Comparison of ENCODE assay signal across 8 cellular contexts in genomic region chr1:61724721-61725694, GRCh38. TPM values are rescaled to one million over a fixed set of nuclear protein-coding genes. Genes with fewer than 3 reads are reported as not detected.
DNase-seq lines count a peak whose midpoint lies in the region; ATAC-seq and TF ChIP-seq lines count a peak whose summit lies in the region.

TM2D1 (minus strand) TSS chr1:61725141; CDS start chr1:61725120, 21 bp downstream.

- BruUV-seq in A673 (replicated peaks; lab: Mats Ljungman, UMichigan): TSS peak; percentile 90
- BruUV-seq in mammary epithelial cell (replicated peaks; lab: Mats Ljungman, UMichigan): TSS peak; percentile 84

- no peaks in the 10 kb centered on the region for H3K27me3 ChIP-seq in A673 (replicated peaks; ENCODE audit: insufficient read depth, low read depth, low read length, poor library complexity)
- H3K27me3 ChIP-seq in WERI-Rb-1 (ENCODE audit: insufficient read depth, low read depth, severe bottlenecking): no peaks in the 10 kb centered on the region
- no peaks in the 10 kb centered on the region for H3K27me3 ChIP-seq in mammary epithelial cell (ENCODE audit: insufficient read depth, low read length)
- H3K27me3 ChIP-seq in smooth muscle cell (ENCODE audit: low read depth): no peaks in the 10 kb centered on the region

- POLR2A ChIA-PET in A673 (lab: Charles Lee; ENCODE audit: low non-redundant PET): no interaction called here

- in situ Hi-C loops in mammary epithelial cell (cut with MboI; ENCODE audit: low sequenced_read_pairs in 2 of 2): no loop called here

- H3K27ac ChIP-seq in A673 (ENCODE audit: low read depth, low read length, poor library complexity, severe bottlenecking): peak within 1 kb of the TSS; percentile 81
- H3K27ac ChIP-seq in WERI-Rb-1: peak within 1 kb of the TSS; percentile 98
- peak within 1 kb of the TSS; percentile 96 for H3K27ac ChIP-seq in mammary epithelial cell (ENCODE audit: insufficient read depth, low read depth, low read length)
- H3K27ac ChIP-seq in smooth muscle cell (ENCODE audit: low read depth): peak within 1 kb of the TSS; percentile 86

- no peaks in the 10 kb centered on the region for H3K36me3 ChIP-seq in A673 (ENCODE audit: insufficient read depth, low read length, poor library complexity, severe bottlenecking)
- H3K36me3 ChIP-seq in WERI-Rb-1: peaks cover 9% of the 10 kb centered on the region
- H3K36me3 ChIP-seq in mammary epithelial cell (ENCODE audit: insufficient read depth, low read length): peaks cover 7% of the 10 kb centered on the region
- H3K36me3 ChIP-seq in smooth muscle cell (ENCODE audit: low read depth): no peaks in the 10 kb centered on the region

- WGBS in mammary epithelial cell (ENCODE audit: low coverage, missing lambda C conversion rate): 1% methylated on average over 34 of the region's 46 CpGs
- WGBS in smooth muscle cell (ENCODE audit: low lambda C conversion rate): under 1% methylated on average over 46 of the region's 46 CpGs

- peak within 1 kb of the TSS; percentile 99 for H3K9ac ChIP-seq in mammary epithelial cell (ENCODE audit: insufficient read depth, low read length)
- H3K9ac ChIP-seq in smooth muscle cell (ENCODE audit: low read depth): peak within 1 kb of the TSS; percentile 99

- peak within 1 kb of the TSS; percentile 69 for H3K4me3 ChIP-seq in A673 (ENCODE audit: low read depth, low read length, poor library complexity, severe bottlenecking)
- H3K4me3 ChIP-seq in WERI-Rb-1 (ENCODE audit: low read depth, low read length): peak within 1 kb of the TSS; percentile 100
- peak within 1 kb of the TSS; percentile 76 to 99 (median 97) for H3K4me3 ChIP-seq in mammary epithelial cell (replicated peaks in 1 of 3; ENCODE audit: insufficient read depth in 1 of 3, low read depth in 2 of 3, low read length in 3 of 3)
- peak within 1 kb of the TSS; percentile 97 for H3K4me3 ChIP-seq in smooth muscle cell

- no peaks in the 10 kb centered on the region for H3F3A ChIP-seq in smooth muscle cell (ENCODE audit: low read depth)

- TF ChIP-seq CTCF in A673 (conservative IDR thresholded peaks at IDR 0.05; ENCODE audit: low read depth, low read length) (no peak), WERI-Rb-1 (IDR thresholded peaks at IDR 0.05; ENCODE audit: low read depth, low read length) (no peak), mammary epithelial cell (conservative IDR thresholded peaks at IDR 0.05 in 1 of 2, IDR thresholded peaks at IDR 0.05 in 1 of 2; ENCODE audit: extremely low read depth in 1 of 2, insufficient read depth in 1 of 2, low read depth in 1 of 2, low read length in 2 of 2) (no peak), smooth muscle cell (IDR thresholded peaks at IDR 0.05; ENCODE audit: borderline replicate concordance, insufficient read depth, poor library complexity, severe bottlenecking) (no peak)

- intact Hi-C loops in A673 (cut with micrococcal nuclease; ENCODE audit: unreplicated experiment) (no loop called here), mammary epithelial cell (cut with micrococcal nuclease) (loop anchor here (2.0 kb wide), 1 partner anchor 30 kb away; no protein-coding TSS in a partner anchor)

- no peaks in the 10 kb centered on the region for H4K20me1 ChIP-seq in mammary epithelial cell (ENCODE audit: insufficient read depth, low read length)
- H4K20me1 ChIP-seq in smooth muscle cell (ENCODE audit: low read depth): peaks cover under 1% of the 10 kb centered on the region

- dilution Hi-C loops in mammary epithelial cell (cut with HindIII; ENCODE audit: low sequenced_read_pairs): no loop called here

- H3K4me2 ChIP-seq in mammary epithelial cell (ENCODE audit: insufficient read depth, low read depth, low read length) (peak within 1 kb of the TSS; percentile 80), smooth muscle cell (peak within 1 kb of the TSS; percentile 93)

- peak; percentile 96 for DNase-seq in A673 (ENCODE audit: low spot score)
- DNase-seq in NCI-H2196 (lab: John Stamatoyannopoulos, UW; ENCODE audit: unreplicated experiment): peak; percentile 94
- DNase-seq in WERI-Rb-1: peak; percentile 91
- DNase-seq in mammary epithelial cell: peak; percentile 86
- peak; percentile 92 for DNase-seq in iPS-NIHi7 (ENCODE audit: extremely low spot score)
- peak; percentile 37 for DNase-seq in smooth muscle cell (lab: John Stamatoyannopoulos, UW; ENCODE audit: unreplicated experiment)

- no peaks in the 10 kb centered on the region for H3K9me3 ChIP-seq in A673 (ENCODE audit: low read depth, low read length, poor library complexity, severe bottlenecking)
- H3K9me3 ChIP-seq in WERI-Rb-1 (ENCODE audit: severe bottlenecking): no peaks in the 10 kb centered on the region
- H3K9me3 ChIP-seq in mammary epithelial cell (replicated peaks; ENCODE audit: insufficient read depth, low read length): no peaks in the 10 kb centered on the region
- H3K9me3 ChIP-seq in smooth muscle cell (replicated peaks; ENCODE audit: low read depth): no peaks in the 10 kb centered on the region

- CTCF ChIA-PET in A673 (lab: Charles Lee) (no interaction called here), mammary epithelial cell (lab: Charles Lee; ENCODE audit: low non-redundant PET) (no interaction called here)

- H3K4me1 ChIP-seq in A673 (ENCODE audit: insufficient read depth, low read length, poor library complexity, severe bottlenecking) (peaks cover 8% of the 10 kb centered on the region), mammary epithelial cell (ENCODE audit: insufficient read depth, low read length) (peaks cover 11% of the 10 kb centered on the region), smooth muscle cell (ENCODE audit: low read depth) (peaks cover 7% of the 10 kb centered on the region)

- H2AFZ ChIP-seq in mammary epithelial cell (ENCODE audit: low read depth, low read length): peak within 1 kb of the TSS; percentile 99
- peak within 1 kb of the TSS; percentile 100 for H2AFZ ChIP-seq in smooth muscle cell (ENCODE audit: low read depth)

- H3K79me2 ChIP-seq in mammary epithelial cell (ENCODE audit: insufficient read depth, low read length) (peaks cover 42% of the 10 kb centered on the region), smooth muscle cell (ENCODE audit: low read depth) (peaks cover 38% of the 10 kb centered on the region)

- ATAC-seq in GM18868 (IDR thresholded peaks at IDR 0.05; ENCODE audit: unreplicated experiment) (peak; percentile 100), HG03108 (IDR thresholded peaks at IDR 0.05; ENCODE audit: unreplicated experiment) (peak; percentile 99)

RNA-seq across cellular contexts. Expression of gene TM2D1, which starts in this region (rescaled TPM):
- total RNA-seq in A673 (2021): 27.2 and 28.8 TPM in 2 replicates
- 10 to 100 TPM; 38.3 to 42.0 TPM for total RNA-seq in mammary epithelial cell
- polyA plus RNA-seq in mammary epithelial cell: 34.7 TPM
- 7.1 TPM for polyA minus RNA-seq in mammary epithelial cell
- 107 and 115 TPM in 2 replicates for total RNA-seq in smooth muscle cell
- 74.1 and 76.4 TPM in 2 replicates for polyA plus RNA-seq in smooth muscle cell

Comparison
In these comparisons a context has a peak if more than half of its experiments do, and no peak if none do; other contexts are left out.
1. Peak in every context shown above with its lines: DNase-seq, ATAC-seq, H3K4me3 ChIP-seq and H3K27ac ChIP-seq.
2. DNase-seq: peak in every context shown above with its lines; median percentile 96 in A673; 94 in NCI-H2196; 92 in iPS-NIHi7; 91 in WERI-Rb-1; 86 in mammary epithelial cell; 37 in smooth muscle cell.